ENCODE assay signal across 1 cellular context in the genomic region with DNA sequence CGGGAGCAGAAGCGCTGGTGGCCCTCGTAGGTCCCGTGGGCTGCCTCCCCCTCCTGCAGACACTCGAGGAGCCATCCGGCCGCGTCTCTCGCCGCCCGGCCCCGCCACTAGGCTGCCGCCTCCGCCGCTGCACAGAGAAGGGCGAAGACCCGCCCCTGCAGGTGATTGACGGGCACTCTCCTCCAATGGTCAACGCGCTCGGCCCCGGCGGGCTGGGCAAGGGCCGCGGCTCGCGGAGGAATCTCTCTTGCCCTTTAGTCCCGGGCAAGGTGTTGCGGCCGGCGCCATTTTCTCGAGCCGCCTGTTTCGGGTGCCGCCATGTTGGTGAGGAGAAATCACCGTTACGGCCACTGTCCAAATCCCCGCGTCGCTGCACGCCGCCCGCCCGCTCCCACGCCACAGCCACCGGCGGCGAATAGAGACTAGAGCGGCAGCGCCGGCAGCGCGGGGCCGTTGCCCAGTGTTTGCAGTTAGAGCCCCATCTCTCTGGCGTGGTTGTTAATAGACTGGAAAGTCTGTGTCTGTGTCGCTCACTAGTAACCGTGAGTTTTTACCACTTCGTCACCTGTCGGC.
A peak's percentile ranks its signal among the peaks of the same experiment; 100 is the strongest.
TF ChIP-seq lines count a peak whose summit lies in the region.

A gene with protein sequence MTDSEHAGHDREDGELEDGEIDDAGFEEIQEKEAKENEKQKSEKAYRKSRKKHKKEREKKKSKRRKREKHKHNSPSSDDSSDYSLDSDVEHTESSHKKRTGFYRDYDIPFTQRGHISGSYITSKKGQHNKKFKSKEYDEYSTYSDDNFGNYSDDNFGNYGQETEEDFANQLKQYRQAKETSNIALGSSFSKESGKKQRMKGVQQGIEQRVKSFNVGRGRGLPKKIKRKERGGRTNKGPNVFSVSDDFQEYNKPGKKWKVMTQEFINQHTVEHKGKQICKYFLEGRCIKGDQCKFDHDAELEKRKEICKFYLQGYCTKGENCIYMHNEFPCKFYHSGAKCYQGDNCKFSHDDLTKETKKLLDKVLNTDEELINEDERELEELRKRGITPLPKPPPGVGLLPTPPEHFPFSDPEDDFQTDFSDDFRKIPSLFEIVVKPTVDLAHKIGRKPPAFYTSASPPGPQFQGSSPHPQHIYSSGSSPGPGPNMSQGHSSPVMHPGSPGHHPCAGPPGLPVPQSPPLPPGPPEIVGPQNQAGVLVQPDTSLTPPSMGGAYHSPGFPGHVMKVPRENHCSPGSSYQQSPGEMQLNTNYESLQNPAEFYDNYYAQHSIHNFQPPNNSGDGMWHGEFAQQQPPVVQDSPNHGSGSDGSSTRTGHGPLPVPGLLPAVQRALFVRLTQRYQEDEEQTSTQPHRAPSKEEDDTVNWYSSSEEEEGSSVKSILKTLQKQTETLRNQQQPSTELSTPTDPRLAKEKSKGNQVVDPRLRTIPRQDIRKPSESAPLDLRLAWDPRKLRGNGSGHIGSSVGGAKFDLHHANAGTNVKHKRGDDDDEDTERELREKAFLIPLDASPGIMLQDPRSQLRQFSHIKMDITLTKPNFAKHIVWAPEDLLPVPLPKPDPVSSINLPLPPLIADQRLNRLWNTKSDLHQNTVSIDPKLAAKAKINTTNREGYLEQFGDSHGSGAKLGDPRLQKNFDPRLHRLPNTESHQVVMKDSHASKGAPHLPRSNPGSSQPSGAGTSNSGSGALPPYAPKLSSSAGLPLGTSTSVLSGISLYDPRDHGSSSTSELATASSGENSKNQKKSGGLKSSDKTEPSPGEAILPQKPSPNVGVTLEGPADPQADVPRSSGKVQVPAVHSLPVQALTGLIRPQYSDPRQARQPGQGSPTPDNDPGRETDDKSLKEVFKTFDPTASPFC (plus strand): TSS at position 284 of the 573 bp plus-strand sequence. CDS start 398 bp downstream, outside the sequence.

TF ChIP-seq in A549, 52 proteins besides CTCF, POLR2A, EP300 and RAD21 (continued from another document):
- TF ChIP-seq, protein P1, sequence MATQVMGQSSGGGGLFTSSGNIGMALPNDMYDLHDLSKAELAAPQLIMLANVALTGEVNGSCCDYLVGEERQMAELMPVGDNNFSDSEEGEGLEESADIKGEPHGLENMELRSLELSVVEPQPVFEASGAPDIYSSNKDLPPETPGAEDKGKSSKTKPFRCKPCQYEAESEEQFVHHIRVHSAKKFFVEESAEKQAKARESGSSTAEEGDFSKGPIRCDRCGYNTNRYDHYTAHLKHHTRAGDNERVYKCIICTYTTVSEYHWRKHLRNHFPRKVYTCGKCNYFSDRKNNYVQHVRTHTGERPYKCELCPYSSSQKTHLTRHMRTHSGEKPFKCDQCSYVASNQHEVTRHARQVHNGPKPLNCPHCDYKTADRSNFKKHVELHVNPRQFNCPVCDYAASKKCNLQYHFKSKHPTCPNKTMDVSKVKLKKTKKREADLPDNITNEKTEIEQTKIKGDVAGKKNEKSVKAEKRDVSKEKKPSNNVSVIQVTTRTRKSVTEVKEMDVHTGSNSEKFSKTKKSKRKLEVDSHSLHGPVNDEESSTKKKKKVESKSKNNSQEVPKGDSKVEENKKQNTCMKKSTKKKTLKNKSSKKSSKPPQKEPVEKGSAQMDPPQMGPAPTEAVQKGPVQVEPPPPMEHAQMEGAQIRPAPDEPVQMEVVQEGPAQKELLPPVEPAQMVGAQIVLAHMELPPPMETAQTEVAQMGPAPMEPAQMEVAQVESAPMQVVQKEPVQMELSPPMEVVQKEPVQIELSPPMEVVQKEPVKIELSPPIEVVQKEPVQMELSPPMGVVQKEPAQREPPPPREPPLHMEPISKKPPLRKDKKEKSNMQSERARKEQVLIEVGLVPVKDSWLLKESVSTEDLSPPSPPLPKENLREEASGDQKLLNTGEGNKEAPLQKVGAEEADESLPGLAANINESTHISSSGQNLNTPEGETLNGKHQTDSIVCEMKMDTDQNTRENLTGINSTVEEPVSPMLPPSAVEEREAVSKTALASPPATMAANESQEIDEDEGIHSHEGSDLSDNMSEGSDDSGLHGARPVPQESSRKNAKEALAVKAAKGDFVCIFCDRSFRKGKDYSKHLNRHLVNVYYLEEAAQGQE (IDR thresholded peaks at IDR 0.05), result peak; percentile 38; the same call in 1 of the 2 replicates
- 0 out of 2 replicates have a peak, but pooled peaks have one; percentile 66 for TF ChIP-seq HOXB5 (CRISPR knock-in tag; IDR thresholded peaks at IDR 0.05)
- TF ChIP-seq ZNF302 (CRISPR knock-in tag; IDR thresholded peaks at IDR 0.05), result no peak
- TF ChIP-seq, protein P2, sequence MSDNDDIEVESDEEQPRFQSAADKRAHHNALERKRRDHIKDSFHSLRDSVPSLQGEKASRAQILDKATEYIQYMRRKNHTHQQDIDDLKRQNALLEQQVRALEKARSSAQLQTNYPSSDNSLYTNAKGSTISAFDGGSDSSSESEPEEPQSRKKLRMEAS (IDR thresholded peaks at IDR 0.05), result peak; percentile 94
- TF ChIP-seq TFCP2L1 (CRISPR knock-in tag; IDR thresholded peaks at IDR 0.05), result peak; percentile 74; the same call in 1 of the 2 replicates
- TF ChIP-seq PBX3 (IDR thresholded peaks at IDR 0.05), result peak; percentile 100
